ENCODE assay signal across 8 cellular contexts in the genomic region with DNA sequence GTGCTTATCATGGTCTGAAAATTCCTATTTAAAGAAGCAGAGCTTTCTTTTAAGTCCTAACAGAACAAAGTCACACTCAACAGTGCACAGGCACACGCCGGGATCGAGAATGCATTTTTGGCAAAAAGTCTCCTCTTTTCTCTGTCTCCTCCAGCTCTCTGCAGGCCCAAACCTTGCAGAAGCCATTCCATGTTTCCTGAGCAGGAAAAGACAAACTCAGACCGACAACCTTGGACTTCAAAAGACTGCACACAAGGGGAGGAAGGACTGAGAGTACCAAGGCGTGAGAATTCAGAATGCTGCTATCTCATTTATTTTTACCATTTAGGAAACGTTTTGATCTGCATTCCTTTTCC.
DNase-seq lines count a peak whose midpoint lies in the region; ATAC-seq and TF ChIP-seq lines count a peak whose summit lies in the region.

No MANE protein-coding gene starts in this region.

- no peaks in the 10 kb centered on the region for H3K27me3 ChIP-seq in CD8-positive, alpha-beta T cell (ENCODE audit: insufficient read depth, low read length)
- H3K27me3 ChIP-seq in PC-9 (ENCODE audit: insufficient read depth, low read depth) (no peaks in the 10 kb centered on the region), endodermal cell (ENCODE audit: control insufficient read depth, insufficient read depth, low read length, poor library complexity, severe bottlenecking) (no peaks in the 10 kb centered on the region), ovary (no peaks in the 10 kb centered on the region)

- H3K27me3 Mint-ChIP-seq in CD8-positive, alpha-beta T cell (ENCODE audit: low read depth), result no peaks in the 10 kb centered on the region
- peaks cover 3% of the 10 kb centered on the region for H3K27me3 Mint-ChIP-seq in endodermal cell (ENCODE audit: insufficient read depth)

- TF ChIP-seq POLR2A in ovary (IDR thresholded peaks at IDR 0.05), result no peak

- intact Hi-C loops in CD8-positive, alpha-beta T cell (cut with DNase I, micrococcal nuclease), result loop anchor here (1.0 to 10.0 kb wide), 8 partner anchors 73 to 1223 kb away; a partner anchor contains a TSS
- intact Hi-C loops in PC-9 (cut with micrococcal nuclease; ENCODE audit: unreplicated experiment) (loop anchor here (1.0 to 10.0 kb wide), 3 partner anchors 414 to 1213 kb away; a partner anchor contains a TSS), ovary (cut with DNase I) (loop anchor here (2.0 to 10.0 kb wide), 9 partner anchors 41 to 933 kb away; a partner anchor contains a TSS)

- DNase-seq in CD8-positive, alpha-beta T cell, result no peak
- peak in 1 of 2 experiments; percentile 33 for DNase-seq in PC-9
- DNase-seq in endodermal cell, result no peak
- DNase-seq in ovary, result peak in 2 of 5 donors; percentile 22 to 24
- DNase-seq in activated effector memory CD4-positive, alpha-beta T cell treated with Interleukin-2 at 50 U/mL for 16 hours, result no peak
- DNase-seq in GDM1 (lab: John Stamatoyannopoulos, UW), result no peak
- DNase-seq in germinal center (ENCODE audit: low spot score), result no peak
- no peak for DNase-seq in activated CD4-positive, alpha-beta T cell treated with anti-CD3 and anti-CD28 coated beads for 48 hours

- peak overlapping the region; percentile 98 for H3K4me3 ChIP-seq in CD8-positive, alpha-beta T cell (ENCODE audit: low read depth, low read length)
- H3K4me3 ChIP-seq in PC-9, result peak overlapping the region; percentile 62
- peak overlapping the region; percentile 71 for H3K4me3 ChIP-seq in endodermal cell (ENCODE audit: low read length)
- peak overlapping the region; percentile 48 for H3K4me3 ChIP-seq in ovary

- H3K79me2 ChIP-seq in PC-9 (ENCODE audit: low read depth), result no peaks in the 10 kb centered on the region

- BruUV-seq in PC-9 (replicated peaks; lab: Mats Ljungman, UMichigan), result TSS peak; percentile 99

- peak overlapping the region; percentile 88 for H3K27ac ChIP-seq in CD8-positive, alpha-beta T cell (ENCODE audit: low read depth, low read length)
- H3K27ac ChIP-seq in PC-9 (peak overlapping the region; percentile 99), endodermal cell (ENCODE audit: low read depth, low read length) (peak overlapping the region; percentile 94), ovary (peak overlapping the region; percentile 86 to 97)

- no peaks in the 10 kb centered on the region for H4K20me1 ChIP-seq in PC-9 (ENCODE audit: insufficient read depth)

- H3K36me3 ChIP-seq in CD8-positive, alpha-beta T cell (ENCODE audit: insufficient read depth, low read length), result no peaks in the 10 kb centered on the region
- H3K36me3 ChIP-seq in PC-9 (ENCODE audit: low read depth) (no peaks in the 10 kb centered on the region), endodermal cell (ENCODE audit: control insufficient read depth, insufficient read depth, low read length) (no peaks in the 10 kb centered on the region), ovary (no peaks in the 10 kb centered on the region)

- WGBS in endodermal cell (ENCODE audit: insufficient coverage in 1 of 2, insufficient read length in 1 of 2), 2 experiments, result 48 to 50% methylated on average over 2 to 6 of the region's 6 CpGs
- WGBS in ovary, 3 donors, result 2 to 5% (median 2%) methylated on average over 6 of the region's 6 CpGs

- H3K4me2 ChIP-seq in PC-9, result peak overlapping the region; percentile 99

- peaks cover 37% of the 10 kb centered on the region for H3F3A ChIP-seq in PC-9 (ENCODE audit: insufficient read depth, low read depth)

- H3K27ac Mint-ChIP-seq in CD8-positive, alpha-beta T cell, result peak overlapping the region; percentile 96
- peak overlapping the region; percentile 85 for H3K27ac Mint-ChIP-seq in endodermal cell

- peak overlapping the region; percentile 88 for H3K4me3 Mint-ChIP-seq in CD8-positive, alpha-beta T cell
- H3K4me3 Mint-ChIP-seq in endodermal cell, result peak overlapping the region; percentile 62

- H3K36me3 Mint-ChIP-seq in CD8-positive, alpha-beta T cell, result no peaks in the 10 kb centered on the region
- no peaks in the 10 kb centered on the region for H3K36me3 Mint-ChIP-seq in endodermal cell (ENCODE audit: low read depth)

- TF ChIP-seq EP300 in ovary (IDR thresholded peaks at IDR 0.05), result no peak

- CTCF ChIA-PET in CD8-positive, alpha-beta T cell (lab: Charles Lee), result interaction anchor here (1.0 to 3.4 kb wide), 7 partner anchors 21 to 414 kb away, joined by 3 to 25 read pairs (median 12); a partner anchor contains a TSS
- CTCF ChIA-PET in PC-9 (lab: Charles Lee), result interaction anchor here (0.6 to 2.4 kb wide), 3 partner anchors 27 to 412 kb away, joined by 3 to 7 read pairs (median 3); no protein-coding TSS in a partner anchor

- peaks cover 26% of the 10 kb centered on the region for H3K4me1 Mint-ChIP-seq in CD8-positive, alpha-beta T cell (ENCODE audit: low read depth)
- peaks cover 42% of the 10 kb centered on the region for H3K4me1 Mint-ChIP-seq in endodermal cell

- no peaks in the 10 kb centered on the region for H3K9me3 ChIP-seq in CD8-positive, alpha-beta T cell (ENCODE audit: low read length)
- H3K9me3 ChIP-seq in PC-9 (ENCODE audit: insufficient read depth, low read depth), result no peaks in the 10 kb centered on the region
- no peaks in the 10 kb centered on the region for H3K9me3 ChIP-seq in endodermal cell (ENCODE audit: control insufficient read depth, low read length)
- no peaks in the 10 kb centered on the region for H3K9me3 ChIP-seq in ovary

- H3K9me2 ChIP-seq in PC-9 (ENCODE audit: insufficient read depth), result no peaks in the 10 kb centered on the region

- peaks cover 18% of the 10 kb centered on the region for H3K4me1 ChIP-seq in CD8-positive, alpha-beta T cell (ENCODE audit: insufficient read depth, low read length)
- H3K4me1 ChIP-seq in PC-9 (replicated peaks; ENCODE audit: insufficient read depth), result peaks cover 53% of the 10 kb centered on the region
- H3K4me1 ChIP-seq in endodermal cell (ENCODE audit: control insufficient read depth, insufficient read depth, low read length), result peaks cover 13% of the 10 kb centered on the region
- H3K4me1 ChIP-seq in ovary (ENCODE audit: insufficient read depth), result peaks cover 6% of the 10 kb centered on the region

- H2AFZ ChIP-seq in PC-9, result peak overlapping the region; percentile 32

- ATAC-seq in CD8-positive, alpha-beta T cell, result no peak

- H3K9me3 Mint-ChIP-seq in CD8-positive, alpha-beta T cell, result no peaks in the 10 kb centered on the region
- no peaks in the 10 kb centered on the region for H3K9me3 Mint-ChIP-seq in endodermal cell

- TF ChIP-seq CTCF in CD8-positive, alpha-beta T cell (IDR thresholded peaks at IDR 0.05), result no peak
- no peak for TF ChIP-seq CTCF in PC-9 (conservative IDR thresholded peaks at IDR 0.05)
- no peak for TF ChIP-seq CTCF in endodermal cell (conservative IDR thresholded peaks at IDR 0.05)
- TF ChIP-seq CTCF in ovary (IDR thresholded peaks at IDR 0.05), result no peak

- POLR2A ChIA-PET in CD8-positive, alpha-beta T cell (lab: Charles Lee), result interaction anchor here (0.8 to 2.8 kb wide), 12 partner anchors 7 to 445 kb away, joined by 3 to 26 read pairs (median 8); a partner anchor contains a TSS
- POLR2A ChIA-PET in PC-9 (lab: Charles Lee; ENCODE audit: unreplicated experiment), result interaction anchor here (0.5 to 2.5 kb wide), 18 partner anchors 11 to 1152 kb away, joined by 3 to 41 read pairs (median 6); a partner anchor contains a TSS

- H3K9ac ChIP-seq in endodermal cell (ENCODE audit: extremely low read depth, low read length, poor library complexity, severe bottlenecking), result peak overlapping the region; percentile 7

Comparison
In these comparisons a context has a peak if more than half of its experiments do, and no peak if none do; other contexts are left out.
1. H3K4me3 ChIP-seq: peak in every context shown above with its lines; median percentile 98 in CD8-positive, alpha-beta T cell; 71 in endodermal cell; 62 in PC-9; 48 in ovary.